18 cellular contexts compared by ENCODE assay signal in genomic region chr4:134628074-134628473, GRCh38.
DNase-seq lines count a peak whose midpoint lies in the region; ATAC-seq, FAIRE-seq and TF ChIP-seq lines count a peak whose summit lies in the region.
"Had no signal": no experiment of that assay in that cellular context is flagged by ENCODE, and none has a peak within 500 bp of the region (broad histone marks: within the 10 kb centered on the region; RNA-seq: fewer than 3 reads in every experiment).

No MANE protein-coding gene starts in this region.

- H3K9me3 Mint-ChIP-seq in nephron, result no peaks in the 10 kb centered on the region

- H4K20me1 ChIP-seq in SK-N-SH (ENCODE audit: insufficient read depth), result no peaks in the 10 kb centered on the region

- no peak overlapping the region for H3K4me2 ChIP-seq in SK-N-SH

- no peak overlapping the region for H3K9ac ChIP-seq in SK-N-SH
- H3K9ac ChIP-seq: GM23248 had no signal

- no peak overlapping the region for H3K4me3 ChIP-seq in SK-N-SH (ENCODE audit: low read depth in 2 of 2, low read length in 1 of 2)
- H3K4me3 ChIP-seq: GM23248 had no signal

- no peak overlapping the region for H3K27ac ChIP-seq in SK-N-SH (ENCODE audit: low read depth in 2 of 2, low read length in 1 of 2)
- H3K27ac ChIP-seq: GM23248 had no signal

- FAIRE-seq in endometrium (lab: Jason Lieb, UNC), result peak; percentile 97

- H3K79me2 ChIP-seq in SK-N-SH (ENCODE audit: insufficient read depth), result no peaks in the 10 kb centered on the region

- no peaks in the 10 kb centered on the region for H3F3A ChIP-seq in SK-N-SH (replicated peaks; ENCODE audit: insufficient read depth)

- peaks cover 3% of the 10 kb centered on the region for H3K27me3 Mint-ChIP-seq in nephron (ENCODE audit: low read depth)

- ATAC-seq in GM21619 (IDR thresholded peaks at IDR 0.05; ENCODE audit: unreplicated experiment) (no peak), HG03460 (IDR thresholded peaks at IDR 0.05; ENCODE audit: unreplicated experiment) (no peak), GM21723 (IDR thresholded peaks at IDR 0.05; ENCODE audit: unreplicated experiment) (no peak)
- ATAC-seq: Panc1 had no signal

- peaks cover 43% of the 10 kb centered on the region for H3K4me1 Mint-ChIP-seq in nephron

- CTCF ChIA-PET in SK-N-SH (lab: Yijun Ruan, JAX), result no interaction called here

- H2AFZ ChIP-seq in SK-N-SH (ENCODE audit: low read depth), result no peak overlapping the region
- H2AFZ ChIP-seq: GM23248 had no signal

- no peaks in the 10 kb centered on the region for H3K36me3 ChIP-seq in SK-N-SH (replicated peaks in 1 of 2; ENCODE audit: control insufficient read depth in 1 of 2, insufficient read depth in 2 of 2, low read length in 1 of 2)
- H3K36me3 ChIP-seq: BE2C had no signal

- POLR2A ChIA-PET in SK-N-SH (lab: Yijun Ruan, JAX), result no interaction called here

- no peak overlapping the region for H3K4me3 Mint-ChIP-seq in nephron

- no peaks in the 10 kb centered on the region; a peak in 2 of 4 replicates for H3K4me1 ChIP-seq in SK-N-SH (ENCODE audit: control insufficient read depth in 1 of 2, insufficient read depth in 2 of 2, low read depth in 1 of 2, low read length in 1 of 2)
- H3K4me1 ChIP-seq: BE2C had no signal

- H3K27ac Mint-ChIP-seq in nephron, result peak overlapping the region; percentile 93 to 99 (median 96)

- TF ChIP-seq CTCF in SK-N-SH (IDR thresholded peaks at IDR 0.05) (no peak), nephron (IDR thresholded peaks at IDR 0.05; ENCODE audit: unreplicated experiment in 3 of 3) (no peak)

- no peaks in the 10 kb centered on the region for H3K9me2 ChIP-seq in SK-N-SH

- no peak for TF ChIP-seq RAD21 in SK-N-SH (IDR thresholded peaks at IDR 0.05; ENCODE audit: low read length)

- DNase-seq in GM04503 (ENCODE audit: low read depth) (peak; percentile 19), SK-N-SH (no peak), HuH-7 (ENCODE audit: low spot score) (no peak)
- DNase-seq: ACHN, BE2C, DMS 273 treated with DMSO at 0.1 percent for 48 hours, GM23248, KBM-7, NCI-H1048, NCI-H1694 treated with DMSO at 0.1 percent for 48 hours, NCI-H774, Right ventricle myocardium superior had no signal

- no peak for TF ChIP-seq EP300 in SK-N-SH (IDR thresholded peaks at IDR 0.05; ENCODE audit: borderline replicate concordance in 1 of 2, low read depth in 1 of 2, low read length in 1 of 2)

- no peaks in the 10 kb centered on the region for H3K9me3 ChIP-seq in SK-N-SH
- H3K9me3 ChIP-seq: BE2C had no signal

- no peaks in the 10 kb centered on the region for H3K36me3 Mint-ChIP-seq in nephron (ENCODE audit: low read depth)

- H3K27me3 ChIP-seq in SK-N-SH (ENCODE audit: insufficient read depth), result no peaks in the 10 kb centered on the region
- H3K27me3 ChIP-seq: BE2C had no signal

TF ChIP-seq in SK-N-SH, 30 proteins besides CTCF, POLR2A, EP300 and RAD21:
- TF ChIP-seq FOXJ3 (CRISPR knock-in tag; IDR thresholded peaks at IDR 0.05) (no peak), CHD2 (IDR thresholded peaks at IDR 0.05; ENCODE audit: low read length, partially characterized antibody) (no peak), TCF12 (IDR thresholded peaks at IDR 0.05) (0 out of 2 replicates have a peak, but pooled peaks have one; percentile 27), FOSL2 (IDR thresholded peaks at IDR 0.05; ENCODE audit: borderline replicate concordance, low read depth) (no peak), SMC3 (IDR thresholded peaks at IDR 0.05; ENCODE audit: low read depth, low read length) (no peak), MEF2A (IDR thresholded peaks at IDR 0.05; ENCODE audit: borderline replicate concordance, low read depth) (no peak), USF2 (IDR thresholded peaks at IDR 0.05; ENCODE audit: borderline replicate concordance, low read depth, low read length) (no peak), ELF1 (IDR thresholded peaks at IDR 0.05) (no peak), SIN3A (IDR thresholded peaks at IDR 0.05; ENCODE audit: borderline replicate concordance, low read depth, low read length) (no peak), REST (IDR thresholded peaks at IDR 0.05; ENCODE audit: low read depth, low read length) (no peak), RXRA (IDR thresholded peaks at IDR 0.05; ENCODE audit: borderline replicate concordance, low read depth) (no peak), ZBTB33 (IDR thresholded peaks at IDR 0.05; ENCODE audit: borderline replicate concordance, low read depth) (no peak), PBX3 (IDR thresholded peaks at IDR 0.05) (peak; percentile 38; the same call in 1 of the 2 replicates), MAX (IDR thresholded peaks at IDR 0.05; ENCODE audit: low read depth) (no peak)
TF ChIP-seq in SK-N-SH: peak in this region for 2.
